Comparison of ENCODE assay signal across 8 cellular contexts in the genomic region with DNA sequence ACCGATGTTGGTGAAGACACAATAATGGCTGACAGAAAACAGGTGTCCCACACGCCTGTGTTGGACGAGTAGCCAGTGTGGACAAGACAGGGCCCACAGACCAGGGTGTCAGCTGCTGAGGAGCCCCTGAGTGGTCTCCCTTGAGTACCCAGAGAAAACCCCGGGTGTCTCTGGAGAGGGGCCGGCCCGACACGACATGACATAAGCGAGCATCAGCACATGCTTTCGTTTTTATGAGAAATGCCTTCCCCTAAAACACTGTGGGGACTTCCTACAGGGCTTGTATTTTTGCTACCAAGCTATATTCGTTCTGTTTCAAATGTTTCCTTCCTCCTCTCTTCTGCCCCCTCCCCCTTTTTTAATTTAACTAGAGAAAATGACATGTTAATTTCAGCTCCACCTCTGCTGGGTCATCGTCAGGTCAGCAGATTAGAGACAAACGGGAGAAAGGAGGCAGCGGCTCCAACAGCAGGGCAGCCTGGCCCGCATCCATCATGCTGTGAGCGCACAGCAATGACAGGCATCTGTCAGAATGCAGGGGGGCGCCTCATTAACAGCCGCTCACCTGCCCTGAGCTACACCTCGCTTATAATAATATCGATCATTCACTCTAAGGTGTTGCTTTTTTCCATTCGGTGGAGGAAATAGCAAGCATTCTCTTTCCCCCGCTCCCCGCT.
A peak's percentile ranks its signal among the peaks of the same experiment; 100 is the strongest.
DNase-seq lines count a peak whose midpoint lies in the region; ATAC-seq and TF ChIP-seq lines count a peak whose summit lies in the region.
"Had no signal": no experiment of that assay in that cellular context is flagged by ENCODE, and none has a peak within 500 bp of the region (broad histone marks: within the 10 kb centered on the region; RNA-seq: fewer than 3 reads in every experiment).

No MANE protein-coding gene starts in this region.

- TF ChIP-seq CTCF in GM12865 (IDR thresholded peaks at IDR 0.05; ENCODE audit: insufficient read depth, low read depth, low read length, missing control alignments) (no peak), fibroblast of pulmonary artery (IDR thresholded peaks at IDR 0.05; ENCODE audit: low read length, missing control alignments) (no peak)

- DNase-seq in GM12865 (ENCODE audit: low read depth) (peak; percentile 25), NCI-H146 (lab: John Stamatoyannopoulos, UW) (peak; percentile 98), fibroblast of pulmonary artery (ENCODE audit: low read depth) (no peak), skeletal muscle cell (ENCODE audit: low read depth) (no peak), COLO829 (ENCODE audit: low spot score) (no peak), left colon (no peak), HUDEP-2 (lab: John Stamatoyannopoulos, UW; ENCODE audit: unreplicated experiment in 76 of 76) (no peak)
- DNase-seq: right lobe of liver had no signal

- intact Hi-C loops in left colon (cut with DNase I, micrococcal nuclease) = no loop called here

- no peak for ATAC-seq in left colon
- ATAC-seq: right lobe of liver had no signal

- peak overlapping the region; percentile 54 for H3K4me3 ChIP-seq in GM12865 (ENCODE audit: low read depth, low read length)
- peak overlapping the region; percentile 2 for H3K4me3 ChIP-seq in fibroblast of pulmonary artery (replicated peaks; ENCODE audit: low read depth, low read length)
- H3K4me3 ChIP-seq in skeletal muscle cell (ENCODE audit: low read depth, low read length) = peak overlapping the region; percentile 9
- H3K4me3 ChIP-seq: right lobe of liver had no signal

Comparison
In these comparisons a context has a peak if more than half of its experiments do, and no peak if none do; other contexts are left out.
1. DNase-seq: peak in GM12865 (single experiment) and NCI-H146 (single experiment); none in fibroblast of pulmonary artery (single experiment), skeletal muscle cell (single experiment), COLO829 (single experiment), left colon (0 of 2) and HUDEP-2 (0 of 76).
2. H3K4me3 ChIP-seq: peak in every context shown above with its lines; median percentile 54 in GM12865; 9 in skeletal muscle cell; 2 in fibroblast of pulmonary artery.